Comparison of ENCODE assay signal across 10 cellular contexts in genomic region chr9:129776566-129776937, GRCh38. TPM values are rescaled to one million over a fixed set of nuclear protein-coding genes. Genes with fewer than 3 reads are reported as not detected.
DNase-seq lines count a peak whose midpoint lies in the region; ATAC-seq and TF ChIP-seq lines count a peak whose summit lies in the region.
"Had no signal": no experiment of that assay in that cellular context is flagged by ENCODE, and none has a peak within 500 bp of the region (broad histone marks: within the 10 kb centered on the region; RNA-seq: fewer than 3 reads in every experiment).

No MANE protein-coding gene starts in this region.

- ATAC-seq in lower lobe of right lung (peak in 1 of 2 donors; percentile 3), GM18517 (IDR thresholded peaks at IDR 0.05; ENCODE audit: unreplicated experiment) (no peak)
- no peak for ATAC-seq in activated T-cell treated with anti-CD3 and anti-CD28 coated beads, Interleukin-2, amount 50 U/mL, for 72 hours (replicated peaks in 1 of 2)

- WGBS in thyroid gland, 2 donors = 70 to 81% methylated on average over 7 to 8 of the region's 8 CpGs

- H3K9ac ChIP-seq in HUES6 (ENCODE audit: low read length) = no peak overlapping the region

- H3K4me3 Mint-ChIP-seq in activated T-cell treated with anti-CD3 and anti-CD28 coated beads, Interleukin-2, amount 50 U/mL, for 72 hours = no peak overlapping the region

- no peaks in the 10 kb centered on the region for H3K9me3 ChIP-seq in HUES6 (ENCODE audit: control insufficient read depth, insufficient read depth, low read depth, low read length)
- no peaks in the 10 kb centered on the region for H3K9me3 ChIP-seq in breast epithelium
- H3K9me3 ChIP-seq in lower lobe of right lung = no peaks in the 10 kb centered on the region
- no peaks in the 10 kb centered on the region for H3K9me3 ChIP-seq in thyroid gland

- H3K9me3 Mint-ChIP-seq in activated T-cell treated with anti-CD3 and anti-CD28 coated beads, Interleukin-2, amount 50 U/mL, for 72 hours = no peaks in the 10 kb centered on the region
- H3K9me3 Mint-ChIP-seq: activated T-helper 2 cell treated with anti-CD3 and anti-CD28 coated beads, Interferon-gamma antibody, Interleukin-2, Interleukin-4, amounts not matched to agents 10 μg/mL and 5 μg/mL and 100 μg/mL, durations not matched to agents 14 hours and 24 hours and 36 hours had no signal

- TF ChIP-seq POLR2A in breast epithelium (IDR thresholded peaks at IDR 0.05) = no peak
- TF ChIP-seq POLR2A in thyroid gland (IDR thresholded peaks at IDR 0.05) = no peak

- H3K36me3 ChIP-seq in HUES6 (ENCODE audit: control insufficient read depth, insufficient read depth, low read length) (no peaks in the 10 kb centered on the region), breast epithelium (no peaks in the 10 kb centered on the region), lower lobe of right lung (no peaks in the 10 kb centered on the region), thyroid gland (no peaks in the 10 kb centered on the region)

- no peak overlapping the region for H3K27ac Mint-ChIP-seq in activated T-cell treated with anti-CD3 and anti-CD28 coated beads, Interleukin-2, amount 50 U/mL, for 72 hours

- H3K4me3 ChIP-seq in HUES6 (ENCODE audit: low read depth, low read length) (peak overlapping the region; percentile 27; the same call in 1 of the 2 replicates), breast epithelium (peak overlapping the region; percentile 1 to 48 (median 21)), lower lobe of right lung (no peak overlapping the region), thyroid gland (replicated peaks in 1 of 3) (no peak overlapping the region)

- peaks cover 22% of the 10 kb centered on the region for H3K27me3 Mint-ChIP-seq in activated T-cell treated with anti-CD3 and anti-CD28 coated beads, Interleukin-2, amount 50 U/mL, for 72 hours (ENCODE audit: low read depth)

- H3K27me3 ChIP-seq in HUES6 (ENCODE audit: control insufficient read depth, insufficient read depth, low read length) = no peaks in the 10 kb centered on the region
- H3K27me3 ChIP-seq in breast epithelium = no peaks in the 10 kb centered on the region
- no peaks in the 10 kb centered on the region for H3K27me3 ChIP-seq in lower lobe of right lung (ENCODE audit: low read depth)
- H3K27me3 ChIP-seq in thyroid gland = peaks cover 3% of the 10 kb centered on the region

- H3K4me1 ChIP-seq in HUES6 (ENCODE audit: control insufficient read depth, insufficient read depth, low read length) (peaks cover 14% of the 10 kb centered on the region; the same call in 1 of the 2 replicates), breast epithelium (peaks cover 7 to 8% of the 10 kb centered on the region in 2 donors), lower lobe of right lung (peaks cover 18% of the 10 kb centered on the region), thyroid gland (peaks cover 0 to 6% of the 10 kb centered on the region in 2 donors)

- H3K27ac ChIP-seq in HUES6 (ENCODE audit: low read depth, low read length) = no peak overlapping the region
- H3K27ac ChIP-seq in breast epithelium = peak overlapping the region; percentile 90 to 93
- peak overlapping the region; percentile 65 for H3K27ac ChIP-seq in lower lobe of right lung
- H3K27ac ChIP-seq in thyroid gland = peak overlapping the region in 2 of 3 donors; percentile 20 to 31

- no peaks in the 10 kb centered on the region for H3K36me3 Mint-ChIP-seq in activated T-cell treated with anti-CD3 and anti-CD28 coated beads, Interleukin-2, amount 50 U/mL, for 72 hours (ENCODE audit: insufficient read depth in 2 of 2)

- no peak for DNase-seq in breast epithelium (ENCODE audit: low spot score in 2 of 2)
- no peak for DNase-seq in lower lobe of right lung
- DNase-seq in thyroid gland = no peak
- no peak for DNase-seq in NCI-H1092 treated with DMSO at 0.1 percent for 48 hours (lab: John Stamatoyannopoulos, UW)
- DNase-seq in NCI-H510A (lab: John Stamatoyannopoulos, UW) = no peak
- DNase-seq in activated T-cell treated with anti-CD3 and anti-CD28 coated beads, Interleukin-2, amount 50 U/mL, for 72 hours = no peak
- DNase-seq: NCI-H774 had no signal

- intact Hi-C loops in breast epithelium (cut with DNase I; ENCODE audit: low total_unique reads) = no loop called here
- intact Hi-C loops in lower lobe of right lung (cut with DNase I) = no loop called here
- intact Hi-C loops in thyroid gland (cut with DNase I) = no loop called here

- H3K4me1 Mint-ChIP-seq in activated T-cell treated with anti-CD3 and anti-CD28 coated beads, Interleukin-2, amount 50 U/mL, for 72 hours (ENCODE audit: low read depth) = peaks cover 20% of the 10 kb centered on the region

- TF ChIP-seq CTCF in breast epithelium (IDR thresholded peaks at IDR 0.05) (no peak), lower lobe of right lung (IDR thresholded peaks at IDR 0.05) (no peak), thyroid gland (IDR thresholded peaks at IDR 0.05) (no peak)

RNA-seq across cellular contexts. Expression of gene PTGES, which starts 23.7 kb away (rescaled TPM):
- 10 to 100 TPM; 21.8 to 36.7 (median 25.3) TPM for total RNA-seq in breast epithelium
- 3.9 TPM for total RNA-seq in lower lobe of right lung
- total RNA-seq in thyroid gland = 1 to 10 TPM in 3 of 4 donors, under 1 TPM in 1; 0.29 to 5.3 (median 2.3) TPM
- under 1 TPM; 0.48 to 0.74 TPM for total RNA-seq in activated T-cell treated with anti-CD3 and anti-CD28 coated beads, Interleukin-2, amount 50 U/mL, for 72 hours

RNA-seq across cellular contexts. Expression of gene TOR1B, which starts 26.4 kb away (rescaled TPM):
- total RNA-seq in breast epithelium (10 to 100 TPM; 22.6 to 26.7 (median 23.9) TPM), lower lobe of right lung (34.9 TPM), thyroid gland (10 to 100 TPM; 25.2 to 36.3 (median 29.7) TPM)
- 10 to 100 TPM; 19.9 to 32.0 TPM for total RNA-seq in activated T-cell treated with anti-CD3 and anti-CD28 coated beads, Interleukin-2, amount 50 U/mL, for 72 hours

RNA-seq across cellular contexts. Expression of gene TOR1A, which starts 47.4 kb away (rescaled TPM):
- total RNA-seq in breast epithelium (10 to 100 TPM; 54.4 to 60.7 (median 57.8) TPM), lower lobe of right lung (34.6 TPM), thyroid gland (10 to 100 TPM; 30.0 to 61.2 (median 42.8) TPM)
- 10 to 100 TPM; 47.0 to 49.3 TPM for total RNA-seq in activated T-cell treated with anti-CD3 and anti-CD28 coated beads, Interleukin-2, amount 50 U/mL, for 72 hours

RNA-seq across cellular contexts. Expression of gene C9orf78, which starts 58.5 kb away (rescaled TPM):
- total RNA-seq in breast epithelium (100 to 1,000 TPM in 1 of 3 donors, 10 to 100 TPM in 2; 56.7 to 189 (median 57.8) TPM), lower lobe of right lung (42.0 TPM), thyroid gland (10 to 100 TPM; 59.4 to 89.2 (median 81.4) TPM)
- total RNA-seq in activated T-cell treated with anti-CD3 and anti-CD28 coated beads, Interleukin-2, amount 50 U/mL, for 72 hours = 10 to 100 TPM; 44.6 to 51.7 TPM

RNA-seq across cellular contexts. Expression of gene USP20, which starts 58.7 kb away (rescaled TPM):
- total RNA-seq in breast epithelium = 10 to 100 TPM; 15.0 to 30.9 (median 22.3) TPM
- 27.0 TPM for total RNA-seq in lower lobe of right lung
- 10 to 100 TPM; 23.9 to 61.8 (median 52.0) TPM for total RNA-seq in thyroid gland
- total RNA-seq in activated T-cell treated with anti-CD3 and anti-CD28 coated beads, Interleukin-2, amount 50 U/mL, for 72 hours = 10 to 100 TPM; 74.4 to 77.9 TPM

Comparison
In these comparisons a context has a peak if more than half of its experiments do, and no peak if none do; other contexts are left out.
1. H3K4me3 ChIP-seq: peak in HUES6 (single experiment) and breast epithelium (3 of 3); none in lower lobe of right lung (single experiment) and thyroid gland (0 of 3).